17 cellular contexts compared by ENCODE assay signal in the genomic region with DNA sequence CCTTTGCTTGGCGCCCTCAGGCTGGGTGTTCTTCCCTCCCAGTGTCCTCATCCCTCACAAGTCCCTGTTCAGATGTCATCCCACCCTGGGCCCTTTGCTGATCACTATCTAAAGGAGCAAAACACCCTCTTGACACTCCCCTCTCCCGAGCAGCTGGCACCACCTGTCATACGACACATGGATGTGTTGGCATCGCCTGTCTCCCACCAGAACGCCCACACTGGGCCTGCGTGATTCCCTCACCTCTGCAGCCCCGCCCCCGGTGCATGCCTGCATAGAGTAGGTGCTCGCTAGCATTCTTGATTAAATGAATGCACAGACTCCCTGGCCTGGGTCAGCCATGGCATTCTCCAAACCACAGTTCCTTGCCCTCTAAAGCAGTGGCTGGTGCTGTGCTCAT.
DNase-seq lines count a peak whose midpoint lies in the region; ATAC-seq lines count a peak whose summit lies in the region.
"Had no signal": no experiment of that assay in that cellular context is flagged by ENCODE, and none has a peak within 500 bp of the region (broad histone marks: within the 10 kb centered on the region; RNA-seq: fewer than 3 reads in every experiment).

No MANE protein-coding gene starts in this region.

- no peaks in the 10 kb centered on the region for H3K36me3 ChIP-seq in H7 (replicated peaks; ENCODE audit: control insufficient read depth, insufficient read depth, low read length)
- H3K36me3 ChIP-seq: HAP-1, Peyer's patch had no signal

- no peak for ATAC-seq in GM18511 (IDR thresholded peaks at IDR 0.05; ENCODE audit: unreplicated experiment)

- H3K27me3 ChIP-seq in H7 (ENCODE audit: control insufficient read depth, insufficient read depth, low read length): no peaks in the 10 kb centered on the region
- H3K27me3 ChIP-seq: BLaER1 treated with 17β-estradiol and CSF1 and Interleukin-3, amounts not matched to agents 10 nM and 100 nM; Peyer's patch had no signal

- DNase-seq in H7: peak; percentile 72
- DNase-seq in NCI-H2171 treated with DMSO at 0.1 percent for 48 hours (lab: John Stamatoyannopoulos, UW): peak; percentile 91
- peak; percentile 42 to 95 (median 78) for DNase-seq in head of caudate nucleus
- peak; percentile 35 for DNase-seq in putamen (ENCODE audit: low spot score)
- no peak for DNase-seq in C1 segment of cervical spinal cord (lab: John Stamatoyannopoulos, UW)
- DNase-seq in superior temporal gyrus (ENCODE audit: extremely low spot score): no peak
- DNase-seq: DMS79 treated with DMSO at 0.1 percent for 48 hours; IMR-90; NCI-H1436 treated with DMSO at 0.1 percent for 48 hours; NCI-H2081 treated with DMSO at 0.1 percent for 48 hours; NCI-H226; NCI-H69; NK-92 treated with Interleukin-12 subunit alpha and Interleukin-12 subunit beta, amount 100 ng/mL, for 24 hours; Peyer's patch had no signal

- H3K4me3 ChIP-seq in H7 (ENCODE audit: insufficient read depth, low read depth, low read length): no peak overlapping the region
- H3K4me3 ChIP-seq: BLaER1 treated with 17β-estradiol and CSF1 and Interleukin-3, amounts not matched to agents 10 nM and 100 nM; HAP-1; Peyer's patch had no signal

- intact Hi-C loops in head of caudate nucleus (cut with DNase I): no loop called here

Comparison
In these comparisons a context has a peak if more than half of its experiments do, and no peak if none do; other contexts are left out.
1. DNase-seq: peak in H7 (single experiment), NCI-H2171 treated with DMSO at 0.1 percent for 48 hours (single experiment), head of caudate nucleus (42 of 42) and putamen (single experiment); none in C1 segment of cervical spinal cord (0 of 14) and superior temporal gyrus (single experiment).